8 cellular contexts compared by ENCODE assay signal in the genomic region with DNA sequence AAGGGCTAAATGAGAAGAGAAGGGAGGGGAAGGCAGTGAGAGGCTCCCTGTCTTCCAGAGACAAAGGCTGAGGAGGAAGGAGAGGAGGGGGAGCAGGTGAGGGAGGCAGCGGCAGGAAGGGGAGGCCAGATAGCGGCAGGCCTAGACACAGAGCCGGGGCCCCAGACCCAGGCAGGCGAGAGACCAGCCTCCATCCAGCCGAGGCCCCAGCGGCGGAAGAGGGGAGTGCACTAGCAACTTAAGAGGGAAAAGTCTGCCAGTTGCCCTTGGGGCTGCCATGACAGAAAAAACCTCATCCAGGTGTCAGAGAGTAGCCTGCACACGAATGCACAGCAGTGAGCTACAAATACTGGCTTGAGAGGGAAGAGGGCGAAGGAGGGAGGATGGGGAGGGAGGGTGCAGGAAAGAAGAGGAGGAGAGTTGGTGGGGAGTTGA. TPM values are rescaled to one million over a fixed set of nuclear protein-coding genes. Genes with fewer than 3 reads are reported as not detected.
A peak's percentile ranks its signal among the peaks of the same experiment; 100 is the strongest.
DNase-seq lines count a peak whose midpoint lies in the region; ATAC-seq, FAIRE-seq and TF ChIP-seq lines count a peak whose summit lies in the region.

No MANE protein-coding gene starts in this region.

- H3K4me1 ChIP-seq in A549 (peaks cover 37% of the 10 kb centered on the region), colonic mucosa (no peaks in the 10 kb centered on the region)

- peak; percentile 78 to 89; a peak in 5 of 6 replicates for ATAC-seq in A549
- ATAC-seq in HG02610 (IDR thresholded peaks at IDR 0.05; ENCODE audit: unreplicated experiment), result no peak

- 0 out of 5 replicates have a peak, but pooled peaks of 1 of the 2 experiments have one; percentile 5 for TF ChIP-seq RAD21 in A549 (conservative IDR thresholded peaks at IDR 0.05 in 1 of 2, IDR thresholded peaks at IDR 0.05 in 1 of 2)

- TF ChIP-seq CTCF in A549 (IDR thresholded peaks at IDR 0.05), result no peak
- TF ChIP-seq CTCF in VCaP (conservative IDR thresholded peaks at IDR 0.05), result no peak
- TF ChIP-seq CTCF in colonic mucosa (IDR thresholded peaks at IDR 0.05), result no peak

- peak overlapping the region; percentile 38 to 75; a peak in 5 of 6 replicates for H3K27ac ChIP-seq in A549
- peak overlapping the region; percentile 100 for H3K27ac ChIP-seq in VCaP
- no peak overlapping the region for H3K27ac ChIP-seq in colonic mucosa

- DNase-seq in A549 (ENCODE audit: low read depth in 1 of 2, low spot score in 1 of 2) (peak; percentile 50 to 58), H7 (peak; percentile 92), glomerular visceral epithelial cell (ENCODE audit: extremely low spot score) (peak; percentile 12), colonic mucosa (no peak), NCI-H446 (lab: John Stamatoyannopoulos, UW) (no peak)
- peak; percentile 36 for DNase-seq in stimulated activated CD4-positive, alpha-beta T cell treated with anti-CD3 and anti-CD28 coated beads, Interleukin-4, amount 100 ng/mL, for 24 hours

- H3K4me3 ChIP-seq in A549 (no peak overlapping the region), H7 (ENCODE audit: insufficient read depth, low read depth, low read length) (peak overlapping the region; percentile 37), colonic mucosa (no peak overlapping the region)

- H3K9ac ChIP-seq in colonic mucosa (ENCODE audit: low read depth in 2 of 2, low read length in 2 of 2), result peak overlapping the region in 1 of 2 donors; percentile 61

- CTCF ChIA-PET in A549 (lab: Yijun Ruan, JAX), result interaction anchor here (0.7 kb wide), 2 partner anchors 12 to 76 kb away, joined by 3 read pairs; no protein-coding TSS in a partner anchor

- 25% methylated on average over 8 of the region's 9 CpGs for WGBS in A549 (ENCODE audit: missing lambda C conversion rate)

- intact Hi-C loops in colonic mucosa (cut with DNase I), result no loop called here

- peak overlapping the region; percentile 3; the same call in 1 of the 3 replicates for H3K4me2 ChIP-seq in A549

- H3K27me3 ChIP-seq in H7 (ENCODE audit: control insufficient read depth, insufficient read depth, low read length) (peaks cover 16% of the 10 kb centered on the region; the same call in 1 of the 2 replicates), colonic mucosa (no peaks in the 10 kb centered on the region)

- no peak for TF ChIP-seq EP300 in A549 (IDR thresholded peaks at IDR 0.05)

- TF ChIP-seq POLR2A in A549 (IDR thresholded peaks at IDR 0.05; ENCODE audit: low read length), result no peak

- H3K9me3 ChIP-seq in A549, result no peaks in the 10 kb centered on the region
- H3K9me3 ChIP-seq in colonic mucosa, result no peaks in the 10 kb centered on the region

- POLR2A ChIA-PET in A549 (lab: Yijun Ruan, JAX), result no interaction called here

- FAIRE-seq in A549 (lab: Jason Lieb, UNC), result no peak

- H3K36me3 ChIP-seq in H7 (replicated peaks; ENCODE audit: control insufficient read depth, insufficient read depth, low read length), result no peaks in the 10 kb centered on the region
- no peaks in the 10 kb centered on the region for H3K36me3 ChIP-seq in colonic mucosa

TF ChIP-seq in A549, 52 proteins besides CTCF, POLR2A, EP300 and RAD21:
- no peak for TF ChIP-seq TFCP2L1 (CRISPR knock-in tag; IDR thresholded peaks at IDR 0.05)
- TF ChIP-seq, protein P1, sequence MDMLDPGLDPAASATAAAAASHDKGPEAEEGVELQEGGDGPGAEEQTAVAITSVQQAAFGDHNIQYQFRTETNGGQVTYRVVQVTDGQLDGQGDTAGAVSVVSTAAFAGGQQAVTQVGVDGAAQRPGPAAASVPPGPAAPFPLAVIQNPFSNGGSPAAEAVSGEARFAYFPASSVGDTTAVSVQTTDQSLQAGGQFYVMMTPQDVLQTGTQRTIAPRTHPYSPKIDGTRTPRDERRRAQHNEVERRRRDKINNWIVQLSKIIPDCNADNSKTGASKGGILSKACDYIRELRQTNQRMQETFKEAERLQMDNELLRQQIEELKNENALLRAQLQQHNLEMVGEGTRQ (IDR thresholded peaks at IDR 0.05), result no peak
- TF ChIP-seq JUNB (IDR thresholded peaks at IDR 0.05), result no peak
- no peak for TF ChIP-seq POLR2AphosphoS2 (conservative IDR thresholded peaks at IDR 0.05; ENCODE audit: low read length)
- TF ChIP-seq HOXB13 (CRISPR knock-in tag; IDR thresholded peaks at IDR 0.05; ENCODE audit: low read depth), result peak; percentile 37; the same call in 1 of the 2 replicates

RNA-seq across cellular contexts. Expression of a gene that starts 46.7 kb away (rescaled TPM):
- not detected in 2 replicates for polyA plus RNA-seq in A549 (2011; rRNA removed)
- not detected in 2 replicates for polyA plus RNA-seq in A549 (2012; cell fraction: cytosol; rRNA removed)
- not detected in 2 replicates for polyA plus RNA-seq in A549 (2012; cell fraction: nucleus; rRNA removed)
- not detected in 3 replicates for polyA plus RNA-seq in A549 (2017; fragmentation: RNase III; extraction: RNeasy Plus Mini Kit Qiagen cat#74134 plus additional on column Dnase treatment)
- not detected in 2 replicates for polyA minus RNA-seq in A549 (2011; rRNA and poly(A)+ RNA removed)
- not detected in 2 replicates for total RNA-seq in H7 (2014; rRNA removed; shearing (Covaris generic))
- total RNA-seq in colonic mucosa, result not detected

Comparison
In these comparisons a context has a peak if more than half of its experiments do, and no peak if none do; other contexts are left out.
1. DNase-seq: peak in A549 (2 of 2), H7 (single experiment), glomerular visceral epithelial cell (single experiment) and stimulated activated CD4-positive, alpha-beta T cell treated with anti-CD3 and anti-CD28 coated beads, Interleukin-4, amount 100 ng/mL, for 24 hours (single experiment); none in colonic mucosa (single experiment) and NCI-H446 (0 of 2).